In genomic region chr11:85740464-85741400, GRCh38 we compare ENCODE assay signal across 1 cellular context.
TF ChIP-seq lines count a peak whose summit lies in the region.

No MANE protein-coding gene starts in this region.

TF ChIP-seq in IMR-90, 13 proteins besides CTCF, POLR2A, EP300 and RAD21 (continued from another document):
- TF ChIP-seq MXI1 (IDR thresholded peaks at IDR 0.05; ENCODE audit: borderline replicate concordance, low read depth, low read length), result no peak
